17 cellular contexts compared by ENCODE assay signal in genomic region chr11:120391297-120391696, GRCh38. TPM values are rescaled to one million over a fixed set of nuclear protein-coding genes. Genes with fewer than 3 reads are reported as not detected.
DNase-seq lines count a peak whose midpoint lies in the region; ATAC-seq and TF ChIP-seq lines count a peak whose summit lies in the region.
"Had no signal": no experiment of that assay in that cellular context is flagged by ENCODE, and none has a peak within 500 bp of the region (broad histone marks: within the 10 kb centered on the region; RNA-seq: fewer than 3 reads in every experiment).

No MANE protein-coding gene starts in this region.

- H3K4me1 ChIP-seq in right cardiac atrium (ENCODE audit: control insufficient read depth, insufficient read depth, low read length) = peaks cover 2% of the 10 kb centered on the region

- H3K4me3 ChIP-seq in right cardiac atrium (ENCODE audit: low read length) = no peak overlapping the region

- H3K9me3 ChIP-seq in right cardiac atrium (ENCODE audit: control insufficient read depth, low read length) = no peaks in the 10 kb centered on the region
- H3K9me3 ChIP-seq: neutrophil had no signal

- H3K27ac Mint-ChIP-seq in nephron = peak overlapping the region; percentile 79 to 93 (median 92)
- no peak overlapping the region for H3K27ac Mint-ChIP-seq in activated CD8-positive, alpha-beta memory T cell treated with anti-CD3 and anti-CD28 coated beads, Interleukin-2, amount 10 ng/mL, durations not matched to agents 7 days and 5 days
- H3K27ac Mint-ChIP-seq: activated naive CD8-positive, alpha-beta T cell; effector memory CD8-positive, alpha-beta T cell; IgD-negative memory B cell; stimulated activated naive CD8-positive, alpha-beta T cell treated with anti-CD3 and anti-CD28 coated beads, Interleukin-15, Interleukin-2, amounts not matched to agents 100 ng/mL and 50 ng/mL, for 24 hours; T-helper 2 cell treated with Interferon-gamma antibody and Interleukin-4, amounts not matched to agents 5 μg/mL and 100 μg/mL, for 36 hours had no signal

- ATAC-seq in Right ventricle myocardium superior (ENCODE audit: poor library complexity) (peak; percentile 47), right cardiac atrium (peak; percentile 73 to 85), HG03139 (IDR thresholded peaks at IDR 0.05; ENCODE audit: unreplicated experiment) (no peak), GM21737 (IDR thresholded peaks at IDR 0.05; ENCODE audit: unreplicated experiment) (no peak)
- ATAC-seq in activated CD8-positive, alpha-beta memory T cell treated with anti-CD3 and anti-CD28 coated beads, Interleukin-2, amount 10 ng/mL, durations not matched to agents 7 days and 5 days = no peak
- ATAC-seq: effector memory CD8-positive, alpha-beta T cell had no signal

- H3K36me3 Mint-ChIP-seq in nephron (ENCODE audit: low read depth) = peaks cover 34% of the 10 kb centered on the region
- peaks cover 7% of the 10 kb centered on the region for H3K36me3 Mint-ChIP-seq in activated CD8-positive, alpha-beta memory T cell treated with anti-CD3 and anti-CD28 coated beads, Interleukin-2, amount 10 ng/mL, durations not matched to agents 7 days and 5 days

- peaks cover 24% of the 10 kb centered on the region for H3K9me3 Mint-ChIP-seq in nephron
- H3K9me3 Mint-ChIP-seq in activated CD8-positive, alpha-beta memory T cell treated with anti-CD3 and anti-CD28 coated beads, Interleukin-2, amount 10 ng/mL, durations not matched to agents 7 days and 5 days (ENCODE audit: low read depth) = peaks cover 4% of the 10 kb centered on the region
- H3K9me3 Mint-ChIP-seq: T-helper 2 cell treated with Interferon-gamma antibody and Interleukin-4, amounts not matched to agents 5 μg/mL and 100 μg/mL, for 36 hours had no signal

- TF ChIP-seq CTCF in nephron (IDR thresholded peaks at IDR 0.05; ENCODE audit: unreplicated experiment in 3 of 3) = no peak

- peak overlapping the region in 1 of 3 experiments; percentile 40 for H3K4me3 Mint-ChIP-seq in nephron
- H3K4me3 Mint-ChIP-seq in activated CD8-positive, alpha-beta memory T cell treated with anti-CD3 and anti-CD28 coated beads, Interleukin-2, amount 10 ng/mL, durations not matched to agents 7 days and 5 days = no peak overlapping the region
- H3K4me3 Mint-ChIP-seq: activated naive CD8-positive, alpha-beta T cell; effector memory CD8-positive, alpha-beta T cell; IgD-negative memory B cell; stimulated activated naive CD8-positive, alpha-beta T cell treated with anti-CD3 and anti-CD28 coated beads, Interleukin-15, Interleukin-2, amounts not matched to agents 100 ng/mL and 50 ng/mL, for 24 hours; T-helper 2 cell treated with Interferon-gamma antibody and Interleukin-4, amounts not matched to agents 5 μg/mL and 100 μg/mL, for 36 hours had no signal

- no peak overlapping the region for H3K27ac ChIP-seq in right cardiac atrium (ENCODE audit: low read length)
- H3K27ac ChIP-seq: neutrophil had no signal

- H3K27me3 ChIP-seq in right cardiac atrium (ENCODE audit: control insufficient read depth, insufficient read depth) = no peaks in the 10 kb centered on the region

- CTCF ChIA-PET in activated CD8-positive, alpha-beta memory T cell treated with anti-CD3 and anti-CD28 coated beads, Interleukin-2, amount 10 ng/mL, durations not matched to agents 7 days and 5 days (lab: Charles Lee) = interaction anchor here (0.9 kb wide), 1 partner anchor 88 kb away, joined by 3 read pairs; no protein-coding TSS in a partner anchor

- H3K4me1 Mint-ChIP-seq in nephron = peaks cover 12% of the 10 kb centered on the region
- no peaks in the 10 kb centered on the region for H3K4me1 Mint-ChIP-seq in activated CD8-positive, alpha-beta memory T cell treated with anti-CD3 and anti-CD28 coated beads, Interleukin-2, amount 10 ng/mL, durations not matched to agents 7 days and 5 days

- no peak for DNase-seq in Right ventricle myocardium superior
- DNase-seq in cardiac septum (ENCODE audit: low spot score) = no peak
- no peak for DNase-seq in right cardiac atrium
- DNase-seq in activated CD8-positive, alpha-beta memory T cell treated with anti-CD3 and anti-CD28 coated beads, Interleukin-2, amount 10 ng/mL, durations not matched to agents 7 days and 5 days = no peak
- DNase-seq in iPS-NIHi7 (ENCODE audit: extremely low spot score) = no peak
- DNase-seq: 8988T; effector memory CD8-positive, alpha-beta T cell; HCEC 1CT; NCI-H146 had no signal

- intact Hi-C loops in Right ventricle myocardium superior (cut with DNase I) = no loop called here
- intact Hi-C loops in cardiac septum (cut with DNase I) = no loop called here
- intact Hi-C loops in right cardiac atrium (cut with DNase I) = loop anchor here in 1 of 4 donors (5.0 kb wide), 1 partner anchor 49 kb away; no protein-coding TSS in a partner anchor

- H3K27me3 Mint-ChIP-seq in nephron (ENCODE audit: low read depth) = no peaks in the 10 kb centered on the region
- H3K27me3 Mint-ChIP-seq in activated CD8-positive, alpha-beta memory T cell treated with anti-CD3 and anti-CD28 coated beads, Interleukin-2, amount 10 ng/mL, durations not matched to agents 7 days and 5 days = peaks cover 3% of the 10 kb centered on the region
- H3K27me3 Mint-ChIP-seq: IgD-negative memory B cell had no signal

RNA-seq across cellular contexts. Expression of gene ARHGEF12, which starts 55.1 kb away (rescaled TPM):
- 81.7 TPM for total RNA-seq in Right ventricle myocardium superior
- total RNA-seq in cardiac septum = 138 TPM
- total RNA-seq in right cardiac atrium = 100 to 1,000 TPM in 2 of 4 donors, 10 to 100 TPM in 2; 93.1 to 112 (median 97.3) TPM
- polyA plus RNA-seq in right cardiac atrium = 26.1 TPM
- total RNA-seq in activated CD8-positive, alpha-beta memory T cell treated with anti-CD3 and anti-CD28 coated beads, Interleukin-2, amount 10 ng/mL, durations not matched to agents 7 days and 5 days = 10 to 100 TPM; 44.6 to 61.1 TPM

Comparison
In these comparisons a context has a peak if more than half of its experiments do, and no peak if none do; other contexts are left out.
1. ATAC-seq: peak in Right ventricle myocardium superior (single experiment) and right cardiac atrium (2 of 2); none in HG03139 (single experiment), activated CD8-positive, alpha-beta memory T cell treated with anti-CD3 and anti-CD28 coated beads, Interleukin-2, amount 10 ng/mL, durations not matched to agents 7 days and 5 days (single experiment) and GM21737 (single experiment).